8 cellular contexts compared by ENCODE assay signal in genomic region chr20:32485126-32485769, GRCh38.
A peak's percentile ranks its signal among the peaks of the same experiment; 100 is the strongest.
DNase-seq lines count a peak whose midpoint lies in the region; ATAC-seq lines count a peak whose summit lies in the region.

No MANE protein-coding gene starts in this region.

- DNase-seq in GM04504 (ENCODE audit: low read depth): peak; percentile 61
- DNase-seq in NCI-H345 treated with DMSO at 0.1 percent for 48 hours (lab: John Stamatoyannopoulos, UW; ENCODE audit: unreplicated experiment): peak; percentile 88
- DNase-seq in activated CD4-positive, CD25-positive, alpha-beta regulatory T cell (lab: John Stamatoyannopoulos, UW): peak; percentile 15 to 59 (median 58)
- peak; percentile 91 for DNase-seq in cerebellar cortex (ENCODE audit: low spot score)
- DNase-seq in kidney glomerular epithelial cell (lab: John Stamatoyannopoulos, UW): peak; percentile 73
- DNase-seq in stimulated activated CD4-positive, alpha-beta T cell treated with anti-CD3 and anti-CD28 coated beads, Interleukin-15, amount 100 ng/mL, for 48 hours (ENCODE audit: low read depth in 2 of 2): peak; percentile 64 to 71

- ATAC-seq in HG03175 (IDR thresholded peaks at IDR 0.05; ENCODE audit: unreplicated experiment): peak; percentile 81
- no peak for ATAC-seq in HG03521 (IDR thresholded peaks at IDR 0.05; ENCODE audit: unreplicated experiment)
